21 cellular contexts compared by ENCODE assay signal in the genomic region with DNA sequence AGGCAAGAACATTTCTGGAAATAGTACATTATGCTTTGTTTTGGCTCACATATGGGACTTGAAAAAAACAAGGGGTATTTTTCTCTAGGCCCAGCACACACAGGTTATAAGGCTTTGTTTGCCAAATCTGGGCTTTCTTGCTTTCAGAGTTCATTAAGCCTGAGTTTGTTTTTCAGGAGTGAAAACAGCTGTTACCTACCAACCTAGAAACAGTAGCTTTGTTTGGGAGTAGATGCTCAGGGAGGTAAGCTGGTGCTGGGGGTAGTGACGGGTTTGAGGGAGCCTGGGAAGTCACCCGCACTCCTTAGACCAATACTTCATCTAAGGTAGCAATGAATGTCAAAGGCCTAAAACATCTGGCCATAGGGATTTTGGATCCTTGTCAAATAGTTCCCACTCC.
"Had no signal": no experiment of that assay in that cellular context is flagged by ENCODE, and none has a peak within 500 bp of the region (broad histone marks: within the 10 kb centered on the region; RNA-seq: fewer than 3 reads in every experiment).

No MANE protein-coding gene starts in this region.

- H3K36me3 ChIP-seq: colonic mucosa, esophagus squamous epithelium, gastrocnemius medialis, heart right ventricle, left ventricle myocardium inferior, lower lobe of right lung had no signal

- H3K27ac ChIP-seq: colonic mucosa, epithelial cell of prostate, esophagus squamous epithelium, gastrocnemius medialis, heart right ventricle, left ventricle myocardium inferior, lower lobe of right lung had no signal

- H3K4me1 ChIP-seq: colonic mucosa, esophagus squamous epithelium, gastrocnemius medialis, heart right ventricle, left ventricle myocardium inferior, lower lobe of right lung had no signal

- H3K4me3 ChIP-seq: colonic mucosa, esophagus squamous epithelium, gastrocnemius medialis, heart right ventricle, left ventricle myocardium inferior, lower lobe of right lung had no signal

- H3K9me3 ChIP-seq: colonic mucosa, esophagus squamous epithelium, gastrocnemius medialis, heart right ventricle, left ventricle myocardium inferior, lower lobe of right lung had no signal

- ATAC-seq: effector memory CD8-positive, alpha-beta T cell; esophagus mucosa; gastrocnemius medialis; heart right ventricle; left cardiac atrium; left lobe of liver; lower lobe of right lung had no signal

- H3K27me3 ChIP-seq: colonic mucosa, esophagus squamous epithelium, gastrocnemius medialis had no signal

- DNase-seq: colonic mucosa; cortex of kidney; effector CD8-positive, alpha-beta T cell; effector memory CD8-positive, alpha-beta T cell; endodermal cell; erythroblast; esophagus squamous epithelium; foreskin fibroblast; foreskin melanocyte; gastrocnemius medialis; glutamatergic neuron; head of caudate nucleus; heart right ventricle; hippocampal formation; left cardiac atrium; left ventricle myocardium inferior; lower lobe of right lung; mesenchymal stem cell had no signal
